Comparison of ENCODE assay signal across 6 cellular contexts in genomic region chr12:6849976-6850560, GRCh38. TPM values are rescaled to one million over a fixed set of nuclear protein-coding genes. Genes with fewer than 3 reads are reported as not detected.
A peak's percentile ranks its signal among the peaks of the same experiment; 100 is the strongest.
DNase-seq lines count a peak whose midpoint lies in the region; ATAC-seq and TF ChIP-seq lines count a peak whose summit lies in the region.

No MANE protein-coding gene starts in this region.

- TF ChIP-seq CTCF in GM06990 (IDR thresholded peaks at IDR 0.05; ENCODE audit: insufficient read depth, low read length, poor library complexity, severe bottlenecking) (no peak), kidney epithelial cell (IDR thresholded peaks at IDR 0.05; ENCODE audit: insufficient read depth, low read length, poor library complexity, severe bottlenecking) (no peak)

- peak overlapping the region; percentile 95; the same call in 1 of the 2 replicates for H3K27ac ChIP-seq in SJSA1

- DNase-seq in GM06990 (ENCODE audit: extremely low read depth, insufficient read length) (no peak), SJSA1 (ENCODE audit: low read depth in 1 of 2, low spot score in 2 of 2) (no peak), kidney epithelial cell (ENCODE audit: low read depth) (no peak), NCI-H82 (lab: John Stamatoyannopoulos, UW) (no peak)

- H3K4me3 ChIP-seq in GM06990 (replicated peaks; ENCODE audit: low read depth, low read length) = peak overlapping the region; percentile 95
- H3K4me3 ChIP-seq in SJSA1 = peak overlapping the region; percentile 71
- peak overlapping the region; percentile 95 for H3K4me3 ChIP-seq in kidney epithelial cell (ENCODE audit: low read depth, low read length)

- H3K27me3 ChIP-seq in GM06990 (replicated peaks; ENCODE audit: control insufficient read depth, insufficient read depth, low read length) = no peaks in the 10 kb centered on the region
- H3K27me3 ChIP-seq in SJSA1 (replicated peaks) = no peaks in the 10 kb centered on the region
- H3K27me3 ChIP-seq in kidney epithelial cell (ENCODE audit: control insufficient read depth, insufficient read depth, low read length) = no peaks in the 10 kb centered on the region

- H3K4me1 ChIP-seq in SJSA1 (replicated peaks) = peaks cover 19% of the 10 kb centered on the region

- no peaks in the 10 kb centered on the region for H3K9me3 ChIP-seq in SJSA1 (replicated peaks)

- H3K36me3 ChIP-seq in GM06990 (ENCODE audit: control insufficient read depth, insufficient read depth, low read length) (peaks cover 7% of the 10 kb centered on the region), SJSA1 (peaks cover 73% of the 10 kb centered on the region), kidney epithelial cell (ENCODE audit: control insufficient read depth, insufficient read depth, low read length) (peaks cover 4% of the 10 kb centered on the region)

- ATAC-seq in GM18511 (IDR thresholded peaks at IDR 0.05; ENCODE audit: unreplicated experiment) (no peak), GM19023 (IDR thresholded peaks at IDR 0.05; ENCODE audit: unreplicated experiment) (no peak)

RNA-seq across cellular contexts. Expression of gene CDCA3, which starts 1.0 kb away (rescaled TPM):
- 143 and 156 TPM in 2 replicates for total RNA-seq in SJSA1 (2014; rRNA removed; shearing (Covaris generic))
- total RNA-seq in kidney epithelial cell = 5.8 and 8.3 TPM in 2 replicates

RNA-seq across cellular contexts. Expression of gene USP5, which starts 1.9 kb away (rescaled TPM):
- total RNA-seq in SJSA1 (2014; rRNA removed; shearing (Covaris generic)) = 121 and 150 TPM in 2 replicates
- total RNA-seq in kidney epithelial cell = 70.1 and 77.2 TPM in 2 replicates

RNA-seq across cellular contexts. Expression of gene GNB3, which starts 9.3 kb away (rescaled TPM):
- total RNA-seq in SJSA1 (2014; rRNA removed; shearing (Covaris generic)) = not detected in 2 replicates
- 0.34 and 0.38 TPM in 2 replicates for total RNA-seq in kidney epithelial cell

RNA-seq across cellular contexts. Expression of gene TPI1, which starts 17.3 kb away (rescaled TPM):
- total RNA-seq in SJSA1 (2014; rRNA removed; shearing (Covaris generic)) = 1,911 and 2,129 TPM in 2 replicates
- total RNA-seq in kidney epithelial cell = 499 and 519 TPM in 2 replicates

RNA-seq across cellular contexts. Expression of gene P3H3, which starts 21.9 kb away (rescaled TPM):
- 0.63 TPM in 1 of 2 replicates, not detected in the other for total RNA-seq in SJSA1 (2014; rRNA removed; shearing (Covaris generic))
- 21.8 and 27.7 TPM in 2 replicates for total RNA-seq in kidney epithelial cell

Comparison
In these comparisons a context has a peak if more than half of its experiments do, and no peak if none do; other contexts are left out.
1. RNA of gene CDCA3, which starts 1.0 kb away (total RNA-seq): 143 to 156 TPM in SJSA1; 5.8 to 8.3 TPM in kidney epithelial cell; every median in the first group is over 10 times any median in the second.
2. Peak in every context shown above with its lines, with median percentiles within 50 percentile points of each other: H3K4me3 ChIP-seq.